ENCODE assay signal across 11 cellular contexts in genomic region chr14:96393292-96393691, GRCh38. TPM values are rescaled to one million over a fixed set of nuclear protein-coding genes. Genes with fewer than 3 reads are reported as not detected.
A peak's percentile ranks its signal among the peaks of the same experiment; 100 is the strongest.
DNase-seq lines count a peak whose midpoint lies in the region; ATAC-seq, FAIRE-seq and TF ChIP-seq lines count a peak whose summit lies in the region.
"Had no signal": no experiment of that assay in that cellular context is flagged by ENCODE, and none has a peak within 500 bp of the region (broad histone marks: within the 10 kb centered on the region; RNA-seq: fewer than 3 reads in every experiment).

No MANE protein-coding gene starts in this region.

- FAIRE-seq in astrocyte (lab: Jason Lieb, UNC) = no peak
- FAIRE-seq: A204.1 had no signal

- H3K4me1 Mint-ChIP-seq in activated CD4-positive, alpha-beta T cell treated with anti-CD3 and anti-CD28 coated beads for 36 hours = peaks cover 8% of the 10 kb centered on the region
- no peaks in the 10 kb centered on the region for H3K4me1 Mint-ChIP-seq in astrocyte (ENCODE audit: low read depth, unreplicated experiment)
- H3K4me1 Mint-ChIP-seq in nephron progenitor cell = peaks cover 14% of the 10 kb centered on the region

- CTCF ChIA-PET in activated CD4-positive, alpha-beta T cell treated with anti-CD3 and anti-CD28 coated beads for 36 hours (lab: Charles Lee) = no interaction called here

- POLR2A ChIA-PET in activated CD4-positive, alpha-beta T cell treated with anti-CD3 and anti-CD28 coated beads for 36 hours (lab: Charles Lee) = no interaction called here

- H3K27ac ChIP-seq in HUES48 (ENCODE audit: low read depth, low read length) (no peak overlapping the region), astrocyte (ENCODE audit: low read depth, low read length) (no peak overlapping the region)
- H3K27ac ChIP-seq: tibial nerve had no signal

- H3K9me3 Mint-ChIP-seq in activated CD4-positive, alpha-beta T cell treated with anti-CD3 and anti-CD28 coated beads for 36 hours (ENCODE audit: low read depth) = no peaks in the 10 kb centered on the region
- H3K9me3 Mint-ChIP-seq in astrocyte (ENCODE audit: unreplicated experiment) (no peaks in the 10 kb centered on the region), nephron progenitor cell (no peaks in the 10 kb centered on the region)

- TF ChIP-seq CTCF in astrocyte (IDR thresholded peaks at IDR 0.05; ENCODE audit: insufficient read depth, low read depth, low read length) (no peak), nephron progenitor cell (IDR thresholded peaks at IDR 0.05) (no peak)

- peak overlapping the region; percentile 98 for H3K4me2 ChIP-seq in astrocyte (ENCODE audit: low read length)

- no peaks in the 10 kb centered on the region for H4K20me1 ChIP-seq in astrocyte (ENCODE audit: insufficient read depth, low read length)

- no peaks in the 10 kb centered on the region for H3K9me3 ChIP-seq in HUES48 (ENCODE audit: control insufficient read depth, insufficient read depth, low read length)
- H3K9me3 ChIP-seq in astrocyte (ENCODE audit: insufficient read depth, low read depth, low read length) = no peaks in the 10 kb centered on the region
- H3K9me3 ChIP-seq: tibial nerve had no signal

- no peak overlapping the region for H3K9ac ChIP-seq in HUES48 (ENCODE audit: low read depth, low read length)
- no peak overlapping the region for H3K9ac ChIP-seq in astrocyte (ENCODE audit: low read length)

- H3K36me3 ChIP-seq in HUES48 (ENCODE audit: control insufficient read depth, insufficient read depth, low read length) (no peaks in the 10 kb centered on the region), astrocyte (ENCODE audit: insufficient read depth, low read length) (no peaks in the 10 kb centered on the region)
- H3K36me3 ChIP-seq: tibial nerve had no signal

- no peak overlapping the region for H2AFZ ChIP-seq in astrocyte (ENCODE audit: low read depth, low read length)

- H3K4me3 ChIP-seq in HUES48 (ENCODE audit: low read depth, low read length) (0 out of 2 replicates have a peak overlapping the region, but pooled peaks have one; percentile 95), astrocyte (ENCODE audit: insufficient read depth, low read depth, low read length) (no peak overlapping the region)

- intact Hi-C loops in activated CD4-positive, alpha-beta T cell treated with anti-CD3 and anti-CD28 coated beads for 36 hours (cut with DNase I, micrococcal nuclease) = loop anchor here in 1 of 2 experiments (2.0 kb wide), 1 partner anchor 32 kb away; no protein-coding TSS in a partner anchor

- H3K27me3 ChIP-seq in HUES48 (ENCODE audit: control insufficient read depth, insufficient read depth, low read length) (peaks cover 19% of the 10 kb centered on the region), astrocyte (ENCODE audit: insufficient read depth, low read length) (no peaks in the 10 kb centered on the region)
- H3K27me3 ChIP-seq: tibial nerve had no signal

- peak overlapping the region; percentile 85 for H3K4me3 Mint-ChIP-seq in activated CD4-positive, alpha-beta T cell treated with anti-CD3 and anti-CD28 coated beads for 36 hours
- H3K4me3 Mint-ChIP-seq in astrocyte (ENCODE audit: unreplicated experiment) = peak overlapping the region; percentile 81
- peak overlapping the region; percentile 81 for H3K4me3 Mint-ChIP-seq in nephron progenitor cell

- peaks cover 8% of the 10 kb centered on the region for H3K27me3 Mint-ChIP-seq in activated CD4-positive, alpha-beta T cell treated with anti-CD3 and anti-CD28 coated beads for 36 hours
- H3K27me3 Mint-ChIP-seq in astrocyte (ENCODE audit: low read depth, unreplicated experiment) = peaks cover 3% of the 10 kb centered on the region
- H3K27me3 Mint-ChIP-seq in nephron progenitor cell (ENCODE audit: low read depth, poor library complexity) = peaks cover 33% of the 10 kb centered on the region

- no peaks in the 10 kb centered on the region for H3K79me2 ChIP-seq in astrocyte (ENCODE audit: insufficient read depth, low read length)

- H3K36me3 Mint-ChIP-seq in activated CD4-positive, alpha-beta T cell treated with anti-CD3 and anti-CD28 coated beads for 36 hours (ENCODE audit: low read depth) = no peaks in the 10 kb centered on the region
- no peaks in the 10 kb centered on the region for H3K36me3 Mint-ChIP-seq in astrocyte (ENCODE audit: low read depth, unreplicated experiment)
- H3K36me3 Mint-ChIP-seq in nephron progenitor cell (ENCODE audit: low read depth) = peaks cover 4% of the 10 kb centered on the region

- DNase-seq in activated CD4-positive, alpha-beta T cell treated with anti-CD3 and anti-CD28 coated beads for 36 hours = no peak
- no peak for DNase-seq in activated CD4-positive, alpha-beta T cell treated with anti-CD3 and anti-CD28 coated beads, Interleukin-2, amount 50 U/mL, for 48 hours
- no peak for DNase-seq in astrocyte (ENCODE audit: low read depth)
- no peak for DNase-seq in nephron progenitor cell
- no peak for DNase-seq in ecto neural progenitor cell (ENCODE audit: low spot score)
- DNase-seq in dermis blood vessel endothelial cell = no peak
- DNase-seq: activated CD4-positive, alpha-beta T cell treated with anti-CD3 and anti-CD28 coated beads for 48 hours had no signal

- ATAC-seq in activated CD4-positive, alpha-beta T cell treated with anti-CD3 and anti-CD28 coated beads for 36 hours = no peak
- ATAC-seq in HG03571 (IDR thresholded peaks at IDR 0.05; ENCODE audit: unreplicated experiment) = no peak

- no peak overlapping the region for H3K27ac Mint-ChIP-seq in activated CD4-positive, alpha-beta T cell treated with anti-CD3 and anti-CD28 coated beads for 36 hours
- H3K27ac Mint-ChIP-seq in astrocyte (ENCODE audit: unreplicated experiment) (no peak overlapping the region), nephron progenitor cell (no peak overlapping the region)

- 0 out of 2 replicates have a peak, but pooled peaks cover 3% of the 10 kb centered on the region for H3K4me1 ChIP-seq in HUES48 (ENCODE audit: control insufficient read depth, insufficient read depth, low read length)
- peaks cover 6% of the 10 kb centered on the region for H3K4me1 ChIP-seq in astrocyte (ENCODE audit: insufficient read depth, low read length)

RNA-seq across cellular contexts. Expression of gene AK7, which starts 1.4 kb away (rescaled TPM):
- total RNA-seq in activated CD4-positive, alpha-beta T cell treated with anti-CD3 and anti-CD28 coated beads for 36 hours = 1 to 10 TPM; 2.1 to 2.7 TPM
- 0.60 and 1.0 TPM in 2 replicates for total RNA-seq in astrocyte
- 2.4 and 5.4 TPM in 2 replicates for total RNA-seq in dermis blood vessel endothelial cell

RNA-seq across cellular contexts. Expression of gene GSKIP, which starts 30.0 kb away (rescaled TPM):
- 10 to 100 TPM; 12.1 to 20.7 TPM for total RNA-seq in activated CD4-positive, alpha-beta T cell treated with anti-CD3 and anti-CD28 coated beads for 36 hours
- total RNA-seq in astrocyte (22.7 and 22.8 TPM in 2 replicates), dermis blood vessel endothelial cell (73.0 and 117 TPM in 2 replicates)

RNA-seq across cellular contexts. Expression of gene ATG2B, which starts 30.2 kb away (rescaled TPM):
- total RNA-seq in activated CD4-positive, alpha-beta T cell treated with anti-CD3 and anti-CD28 coated beads for 36 hours = 10 to 100 TPM; 13.5 to 17.6 TPM
- total RNA-seq in astrocyte (14.2 and 15.0 TPM in 2 replicates), dermis blood vessel endothelial cell (20.1 and 22.5 TPM in 2 replicates)
